13 cellular contexts compared by ENCODE assay signal in the genomic region with DNA sequence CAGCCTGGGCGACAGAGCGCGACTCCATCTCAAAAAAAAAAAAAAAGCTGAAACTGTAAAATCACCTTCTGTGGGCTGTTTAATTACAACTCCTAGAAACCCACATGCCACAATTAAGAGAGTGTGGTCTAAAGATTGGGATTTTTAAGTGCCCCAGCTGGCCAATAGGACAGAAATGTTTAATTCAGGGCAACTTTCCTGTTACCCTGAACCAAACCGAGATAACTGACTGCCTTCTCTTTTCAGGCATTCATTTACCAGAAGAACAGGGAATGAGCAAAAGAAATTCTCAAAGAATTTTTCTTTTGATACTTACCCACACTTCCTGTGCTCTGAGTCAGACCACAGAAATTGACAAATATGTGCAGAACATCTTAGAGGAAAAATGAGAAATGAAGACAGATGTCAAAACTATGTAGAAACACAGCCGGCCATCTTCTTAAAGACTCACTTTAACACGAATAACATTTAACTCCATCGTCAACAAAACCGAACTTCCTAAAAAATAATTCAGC.
A peak's percentile ranks its signal among the peaks of the same experiment; 100 is the strongest.
DNase-seq lines count a peak whose midpoint lies in the region; ATAC-seq and TF ChIP-seq lines count a peak whose summit lies in the region.
"Had no signal": no experiment of that assay in that cellular context is flagged by ENCODE, and none has a peak within 500 bp of the region (broad histone marks: within the 10 kb centered on the region; RNA-seq: fewer than 3 reads in every experiment).

No MANE protein-coding gene starts in this region.

- no peaks in the 10 kb centered on the region for H3K36me3 Mint-ChIP-seq in activated T-cell treated with anti-CD3 and anti-CD28 coated beads, Interleukin-2, amount 50 U/mL, for 24 hours (ENCODE audit: low read depth)
- H3K36me3 Mint-ChIP-seq: activated naive CD8-positive, alpha-beta T cell had no signal

- H3K4me3 ChIP-seq in fibroblast of the aortic adventitia (ENCODE audit: low read depth, low read length) (no peak overlapping the region), spleen (no peak overlapping the region)
- H3K4me3 ChIP-seq: A549, lung had no signal

- peak overlapping the region in 6 of 8 donors; percentile 10 to 60 (median 36) for H3K27ac ChIP-seq in spleen
- H3K27ac ChIP-seq: A549 had no signal

- no peaks in the 10 kb centered on the region for H3K36me3 ChIP-seq in spleen

- peak overlapping the region; percentile 73 for H3K27ac Mint-ChIP-seq in activated T-cell treated with anti-CD3 and anti-CD28 coated beads, Interleukin-2, amount 50 U/mL, for 24 hours
- H3K27ac Mint-ChIP-seq: activated naive CD8-positive, alpha-beta T cell had no signal

- H3K4me1 Mint-ChIP-seq in activated T-cell treated with anti-CD3 and anti-CD28 coated beads, Interleukin-2, amount 50 U/mL, for 24 hours (ENCODE audit: low read depth), result peaks cover 34% of the 10 kb centered on the region

- no peak for TF ChIP-seq CTCF in fibroblast of the aortic adventitia (IDR thresholded peaks at IDR 0.05; ENCODE audit: insufficient read depth, low read length)
- no peak for TF ChIP-seq CTCF in spleen (IDR thresholded peaks at IDR 0.05 in 8 of 11, conservative IDR thresholded peaks at IDR 0.05 in 3 of 11)

- peaks cover 0 to 29% (median 8%) of the 10 kb centered on the region in 6 donors for H3K4me1 ChIP-seq in spleen
- H3K4me1 ChIP-seq: A549 had no signal

- ATAC-seq in SK-N-SH treated with all-trans-retinoic acid at 6 μM for 48 hours (peak; percentile 84), GM18502 (IDR thresholded peaks at IDR 0.05; ENCODE audit: poor library complexity, unreplicated experiment) (no peak), GM21737 (IDR thresholded peaks at IDR 0.05; ENCODE audit: unreplicated experiment) (no peak)
- ATAC-seq: A549, right cardiac atrium had no signal

- intact Hi-C loops in spleen (cut with DNase I; ENCODE audit: low total_unique reads), result no loop called here

- no peaks in the 10 kb centered on the region for H3K9me3 ChIP-seq in spleen
- H3K9me3 ChIP-seq: A549 had no signal

- no peak for DNase-seq in activated T-cell treated with anti-CD3 and anti-CD28 coated beads, Interleukin-2, amount 50 U/mL, for 24 hours
- no peak for DNase-seq in activated T-cell treated with anti-CD3 and anti-CD28 coated beads, Interleukin-2, amount 50 U/mL, for 48 hours
- DNase-seq in fibroblast of the aortic adventitia (ENCODE audit: low read depth) (peak; percentile 63), spleen (no peak)
- DNase-seq in activated CD4-positive, CD25-positive, alpha-beta regulatory T cell treated with anti-CD3 and anti-CD28 coated beads, Interleukin-2, amount 50 U/mL, for 72 hours, result no peak
- DNase-seq: erythroblast, right cardiac atrium had no signal

- H3K4me3 Mint-ChIP-seq in activated T-cell treated with anti-CD3 and anti-CD28 coated beads, Interleukin-2, amount 50 U/mL, for 24 hours, result peak overlapping the region; percentile 7
- H3K4me3 Mint-ChIP-seq: activated naive CD8-positive, alpha-beta T cell had no signal

- peaks cover 0 to 19% (median 0%) of the 10 kb centered on the region in 7 donors for H3K27me3 ChIP-seq in spleen (replicated peaks in 1 of 7)

- 65 to 79% (median 66%) methylated on average over 8 of the region's 8 CpGs for WGBS in spleen, 5 donors

- peaks cover 37% of the 10 kb centered on the region for H3K27me3 Mint-ChIP-seq in activated T-cell treated with anti-CD3 and anti-CD28 coated beads, Interleukin-2, amount 50 U/mL, for 24 hours
- H3K27me3 Mint-ChIP-seq: activated naive CD8-positive, alpha-beta T cell had no signal

- no peaks in the 10 kb centered on the region for H3K9me3 Mint-ChIP-seq in activated T-cell treated with anti-CD3 and anti-CD28 coated beads, Interleukin-2, amount 50 U/mL, for 24 hours

- no peak for TF ChIP-seq POLR2A in spleen (IDR thresholded peaks at IDR 0.05)

TF ChIP-seq in SK-N-SH treated with all-trans-retinoic acid at 6 μM for 48 hours, 23 proteins besides CTCF, POLR2A, EP300 and RAD21 (continues in another document):
- TF ChIP-seq CSDC2 (CRISPR knock-in tag; IDR thresholded peaks at IDR 0.05), result no peak
- no peak for TF ChIP-seq BACH2 (CRISPR knock-in tag; IDR thresholded peaks at IDR 0.05; ENCODE audit: borderline replicate concordance)
- TF ChIP-seq ZFP30 (CRISPR knock-in tag; IDR thresholded peaks at IDR 0.05), result no peak
- no peak for TF ChIP-seq ZFP3 (CRISPR knock-in tag; IDR thresholded peaks at IDR 0.05)
- TF ChIP-seq CSRNP3 (CRISPR knock-in tag; IDR thresholded peaks at IDR 0.05), result no peak
- TF ChIP-seq, protein P1, sequence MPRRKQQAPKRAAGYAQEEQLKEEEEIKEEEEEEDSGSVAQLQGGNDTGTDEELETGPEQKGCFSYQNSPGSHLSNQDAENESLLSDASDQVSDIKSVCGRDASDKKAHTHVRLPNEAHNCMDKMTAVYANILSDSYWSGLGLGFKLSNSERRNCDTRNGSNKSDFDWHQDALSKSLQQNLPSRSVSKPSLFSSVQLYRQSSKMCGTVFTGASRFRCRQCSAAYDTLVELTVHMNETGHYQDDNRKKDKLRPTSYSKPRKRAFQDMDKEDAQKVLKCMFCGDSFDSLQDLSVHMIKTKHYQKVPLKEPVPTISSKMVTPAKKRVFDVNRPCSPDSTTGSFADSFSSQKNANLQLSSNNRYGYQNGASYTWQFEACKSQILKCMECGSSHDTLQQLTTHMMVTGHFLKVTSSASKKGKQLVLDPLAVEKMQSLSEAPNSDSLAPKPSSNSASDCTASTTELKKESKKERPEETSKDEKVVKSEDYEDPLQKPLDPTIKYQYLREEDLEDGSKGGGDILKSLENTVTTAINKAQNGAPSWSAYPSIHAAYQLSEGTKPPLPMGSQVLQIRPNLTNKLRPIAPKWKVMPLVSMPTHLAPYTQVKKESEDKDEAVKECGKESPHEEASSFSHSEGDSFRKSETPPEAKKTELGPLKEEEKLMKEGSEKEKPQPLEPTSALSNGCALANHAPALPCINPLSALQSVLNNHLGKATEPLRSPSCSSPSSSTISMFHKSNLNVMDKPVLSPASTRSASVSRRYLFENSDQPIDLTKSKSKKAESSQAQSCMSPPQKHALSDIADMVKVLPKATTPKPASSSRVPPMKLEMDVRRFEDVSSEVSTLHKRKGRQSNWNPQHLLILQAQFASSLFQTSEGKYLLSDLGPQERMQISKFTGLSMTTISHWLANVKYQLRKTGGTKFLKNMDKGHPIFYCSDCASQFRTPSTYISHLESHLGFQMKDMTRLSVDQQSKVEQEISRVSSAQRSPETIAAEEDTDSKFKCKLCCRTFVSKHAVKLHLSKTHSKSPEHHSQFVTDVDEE (CRISPR knock-in tag; IDR thresholded peaks at IDR 0.05), result no peak
- no peak for TF ChIP-seq ZNF565 (CRISPR knock-in tag; conservative IDR thresholded peaks at IDR 0.05; ENCODE audit: low read depth)
- no peak for TF ChIP-seq ESRRG (CRISPR knock-in tag; IDR thresholded peaks at IDR 0.05)
- TF ChIP-seq ISL1 (CRISPR knock-in tag; IDR thresholded peaks at IDR 0.05), result no peak
- no peak for TF ChIP-seq ARNTL (CRISPR knock-in tag; IDR thresholded peaks at IDR 0.05; ENCODE audit: borderline replicate concordance, low read depth)
- no peak for TF ChIP-seq PATZ1 (CRISPR knock-in tag; IDR thresholded peaks at IDR 0.05; ENCODE audit: borderline replicate concordance)
- TF ChIP-seq RARB (CRISPR knock-in tag; IDR thresholded peaks at IDR 0.05), result no peak
- TF ChIP-seq TCF4 (CRISPR knock-in tag; IDR thresholded peaks at IDR 0.05; ENCODE audit: borderline replicate concordance), result no peak
- no peak for TF ChIP-seq CREB5 (CRISPR knock-in tag; IDR thresholded peaks at IDR 0.05; ENCODE audit: low read depth)
- TF ChIP-seq ZNF70 (CRISPR knock-in tag; IDR thresholded peaks at IDR 0.05), result no peak
- no peak for TF ChIP-seq PPARA (CRISPR knock-in tag; IDR thresholded peaks at IDR 0.05; ENCODE audit: borderline replicate concordance)
- no peak for TF ChIP-seq OSR1 (CRISPR knock-in tag; IDR thresholded peaks at IDR 0.05)
- TF ChIP-seq ZNF8 (CRISPR knock-in tag; IDR thresholded peaks at IDR 0.05), result no peak
- no peak for TF ChIP-seq TOX (CRISPR knock-in tag; IDR thresholded peaks at IDR 0.05; ENCODE audit: borderline replicate concordance)
